27 cellular contexts compared by ENCODE assay signal in the genomic region with DNA sequence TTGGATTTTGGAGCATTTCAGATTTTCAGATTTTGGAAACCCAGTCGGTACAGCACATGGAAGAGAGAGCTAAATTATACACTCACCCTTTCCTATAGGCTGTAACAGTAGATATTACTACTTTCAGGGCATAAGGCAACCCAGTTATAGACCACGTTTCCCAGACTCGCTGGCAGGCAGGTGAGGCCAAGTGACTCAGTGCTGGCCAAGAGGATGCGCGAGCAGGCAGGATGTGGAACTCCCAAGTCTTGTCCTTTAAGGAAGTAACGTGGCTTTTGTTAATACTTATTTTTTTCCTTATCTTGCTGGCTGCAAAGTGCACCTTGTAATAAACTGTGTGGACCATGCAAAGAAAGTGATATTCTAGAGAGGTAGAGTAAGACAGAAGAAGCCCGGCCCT.
"Had no signal": no experiment of that assay in that cellular context is flagged by ENCODE, and none has a peak within 500 bp of the region (broad histone marks: within the 10 kb centered on the region; RNA-seq: fewer than 3 reads in every experiment).

No MANE protein-coding gene starts in this region.

- H3K4me1 ChIP-seq: left ventricle myocardium inferior, neural progenitor cell, prostate gland, suprapubic skin, tibial artery, upper lobe of right lung, uterus had no signal

- ATAC-seq: left colon, natural killer cell, right cardiac atrium, sciatic nerve had no signal

- DNase-seq: hippocampal formation; kidney glomerular epithelial cell; left colon; left ventricle myocardium inferior; mesendoderm; naive B cell; natural killer cell; nephron progenitor cell; ovary; retina; right cardiac atrium; stimulated activated CD4-positive, alpha-beta T cell treated with anti-CD3 and anti-CD28 coated beads, Interleukin-12 subunit alpha, Interleukin-12 subunit beta, amount 100 ng/mL, for 4 hours; stimulated activated CD4-positive, alpha-beta T cell treated with anti-CD3 and anti-CD28 coated beads, Interleukin-15, amount 100 ng/mL, for 24 hours; stimulated activated CD4-positive, alpha-beta T cell treated with anti-CD3 and anti-CD28 coated beads, Interleukin-2, amount 100 ng/mL, for 24 hours; stimulated activated CD4-positive, alpha-beta T cell treated with anti-CD3 and anti-CD28 coated beads, Interleukin-4, amount 100 ng/mL, for 1 hour; stimulated activated naive CD4-positive, alpha-beta T cell; tibial artery; trophoblast cell; upper lobe of right lung; uterus had no signal

- H3K4me2 ChIP-seq: neural progenitor cell had no signal

- H3K27ac ChIP-seq: left ventricle myocardium inferior, neural progenitor cell, ovary, prostate gland, suprapubic skin, thoracic aorta, tibial artery, upper lobe of right lung, uterus had no signal

- H3K9me3 ChIP-seq: left ventricle myocardium inferior, ovary, prostate gland, suprapubic skin, thoracic aorta, tibial artery, upper lobe of right lung, uterus had no signal

- H3K27me3 ChIP-seq: neural progenitor cell, ovary had no signal

- H3K36me3 ChIP-seq: left ventricle myocardium inferior, neural progenitor cell, ovary, prostate gland, suprapubic skin, thoracic aorta, tibial artery, upper lobe of right lung, uterus had no signal

- H3K9ac ChIP-seq: neural progenitor cell had no signal

- H3K4me3 ChIP-seq: left ventricle myocardium inferior, lung, neural progenitor cell, ovary, prostate gland, skin epidermis, suprapubic skin, thoracic aorta, tibial artery, upper lobe of right lung, uterus had no signal

- H2AFZ ChIP-seq: neural progenitor cell had no signal
